In genomic region chr18:13366541-13366940, GRCh38 we compare ENCODE assay signal across 20 cellular contexts.
DNase-seq lines count a peak whose midpoint lies in the region; ATAC-seq and TF ChIP-seq lines count a peak whose summit lies in the region.
"Had no signal": no experiment of that assay in that cellular context is flagged by ENCODE, and none has a peak within 500 bp of the region (broad histone marks: within the 10 kb centered on the region; RNA-seq: fewer than 3 reads in every experiment).

No MANE protein-coding gene starts in this region.

- H3K27me3 ChIP-seq in DND-41 (ENCODE audit: insufficient read depth, low read length, poor library complexity): no peaks in the 10 kb centered on the region
- H3K27me3 ChIP-seq in mesendoderm (ENCODE audit: insufficient read depth, low read length, poor library complexity): no peaks in the 10 kb centered on the region

- H4K20me1 ChIP-seq in DND-41 (ENCODE audit: insufficient read depth, low read length): no peaks in the 10 kb centered on the region

- no peak overlapping the region for H2AK5ac ChIP-seq in mesendoderm (ENCODE audit: low read length)

- intact Hi-C loops in activated CD4-positive, alpha-beta memory T cell treated with anti-CD3 and anti-CD28 coated beads for 36 hours (cut with micrococcal nuclease): no loop called here

- H2BK120ac ChIP-seq in mesendoderm (ENCODE audit: low read depth, low read length): no peak overlapping the region

- no peaks in the 10 kb centered on the region for H3K9me3 ChIP-seq in DND-41 (ENCODE audit: insufficient read depth, low read length, severe bottlenecking)
- H3K9me3 ChIP-seq: Caco-2 had no signal

- H3K4me3 Mint-ChIP-seq in activated CD4-positive, alpha-beta memory T cell treated with anti-CD3 and anti-CD28 coated beads for 36 hours: no peak overlapping the region
- H3K4me3 Mint-ChIP-seq in activated CD4-positive, alpha-beta memory T cell treated with anti-CD3 and anti-CD28 coated beads, Interleukin-2, amount 10 ng/mL, durations not matched to agents 7 days and 5 days: no peak overlapping the region
- no peak overlapping the region for H3K4me3 Mint-ChIP-seq in activated T-helper 17 cell treated with anti-CD3 and anti-CD28 coated beads, Interleukin-2, amount 50 U/mL, for 72 hours

- no peak overlapping the region for H4K5ac ChIP-seq in mesendoderm (ENCODE audit: low read length)

- H3K79me1 ChIP-seq in mesendoderm (ENCODE audit: low read length): no peaks in the 10 kb centered on the region

- no peak for TF ChIP-seq CTCF in DND-41 (IDR thresholded peaks at IDR 0.05; ENCODE audit: borderline replicate concordance, extremely low read depth, low read length, poor library complexity, severe bottlenecking)

- H3K23ac ChIP-seq in mesendoderm (ENCODE audit: low read length): no peak overlapping the region

- CTCF ChIA-PET in activated CD4-positive, alpha-beta memory T cell treated with anti-CD3 and anti-CD28 coated beads for 36 hours (lab: Charles Lee): interaction anchor here (1.1 kb wide), 1 partner anchor 8 kb away, joined by 3 read pairs; no protein-coding TSS in a partner anchor
- CTCF ChIA-PET in activated CD4-positive, alpha-beta memory T cell treated with anti-CD3 and anti-CD28 coated beads, Interleukin-2, amount 10 ng/mL, durations not matched to agents 7 days and 5 days (lab: Charles Lee): no interaction called here

- ATAC-seq in DND-41 (ENCODE audit: insufficient read depth, low read depth) (0 out of 3 replicates have a peak, but pooled peaks have one; percentile 42), HG02970 (IDR thresholded peaks at IDR 0.05; ENCODE audit: low FRiP score, unreplicated experiment) (no peak), GM18511 (IDR thresholded peaks at IDR 0.05; ENCODE audit: unreplicated experiment) (no peak)
- ATAC-seq in activated T-helper 17 cell treated with anti-CD3 and anti-CD28 coated beads, Interleukin-2, amount 50 U/mL, for 72 hours (replicated peaks): no peak

- no peak overlapping the region for H3K27ac Mint-ChIP-seq in activated CD4-positive, alpha-beta memory T cell treated with anti-CD3 and anti-CD28 coated beads for 36 hours
- H3K27ac Mint-ChIP-seq in activated CD4-positive, alpha-beta memory T cell treated with anti-CD3 and anti-CD28 coated beads, Interleukin-2, amount 10 ng/mL, durations not matched to agents 7 days and 5 days: no peak overlapping the region
- peak overlapping the region; percentile 78 for H3K27ac Mint-ChIP-seq in activated T-helper 17 cell treated with anti-CD3 and anti-CD28 coated beads, Interleukin-2, amount 50 U/mL, for 72 hours
- H3K27ac Mint-ChIP-seq: CD4-positive, alpha-beta T cell had no signal

- H3K4me1 ChIP-seq in DND-41 (ENCODE audit: insufficient read depth, low read length) (peaks cover 2% of the 10 kb centered on the region; the same call in 1 of the 2 replicates), mesendoderm (ENCODE audit: control insufficient read depth, low read depth, low read length) (no peaks in the 10 kb centered on the region)
- H3K4me1 ChIP-seq: Caco-2 had no signal

- POLR2A ChIA-PET in activated CD4-positive, alpha-beta memory T cell treated with anti-CD3 and anti-CD28 coated beads for 36 hours (lab: Charles Lee): no interaction called here
- POLR2A ChIA-PET in activated CD4-positive, alpha-beta memory T cell treated with anti-CD3 and anti-CD28 coated beads, Interleukin-2, amount 10 ng/mL, durations not matched to agents 7 days and 5 days (lab: Charles Lee): interaction anchor here (0.6 kb wide), 1 partner anchor 155 kb away, joined by 3 read pairs; no protein-coding TSS in a partner anchor

- H3K9me3 Mint-ChIP-seq in activated CD4-positive, alpha-beta memory T cell treated with anti-CD3 and anti-CD28 coated beads for 36 hours: no peaks in the 10 kb centered on the region
- H3K9me3 Mint-ChIP-seq in activated CD4-positive, alpha-beta memory T cell treated with anti-CD3 and anti-CD28 coated beads, Interleukin-2, amount 10 ng/mL, durations not matched to agents 7 days and 5 days: no peaks in the 10 kb centered on the region
- no peaks in the 10 kb centered on the region for H3K9me3 Mint-ChIP-seq in activated T-helper 17 cell treated with anti-CD3 and anti-CD28 coated beads, Interleukin-2, amount 50 U/mL, for 72 hours
- H3K9me3 Mint-ChIP-seq: CD4-positive, alpha-beta T cell had no signal

- peaks cover 14% of the 10 kb centered on the region for H3K4me1 Mint-ChIP-seq in activated CD4-positive, alpha-beta memory T cell treated with anti-CD3 and anti-CD28 coated beads for 36 hours (ENCODE audit: low read depth)
- H3K4me1 Mint-ChIP-seq in activated CD4-positive, alpha-beta memory T cell treated with anti-CD3 and anti-CD28 coated beads, Interleukin-2, amount 10 ng/mL, durations not matched to agents 7 days and 5 days: peaks cover 14% of the 10 kb centered on the region
- H3K4me1 Mint-ChIP-seq in activated T-helper 17 cell treated with anti-CD3 and anti-CD28 coated beads, Interleukin-2, amount 50 U/mL, for 72 hours: peaks cover 16% of the 10 kb centered on the region

- H3K36me3 Mint-ChIP-seq in activated CD4-positive, alpha-beta memory T cell treated with anti-CD3 and anti-CD28 coated beads for 36 hours: no peaks in the 10 kb centered on the region
- H3K36me3 Mint-ChIP-seq in activated CD4-positive, alpha-beta memory T cell treated with anti-CD3 and anti-CD28 coated beads, Interleukin-2, amount 10 ng/mL, durations not matched to agents 7 days and 5 days (ENCODE audit: low read depth): no peaks in the 10 kb centered on the region
- H3K36me3 Mint-ChIP-seq in activated T-helper 17 cell treated with anti-CD3 and anti-CD28 coated beads, Interleukin-2, amount 50 U/mL, for 72 hours (ENCODE audit: low read depth): no peaks in the 10 kb centered on the region

- H3K4ac ChIP-seq in mesendoderm (ENCODE audit: low read depth, low read length): no peak overlapping the region

- H3K79me2 ChIP-seq in DND-41 (ENCODE audit: insufficient read depth, low read length): peaks cover 25% of the 10 kb centered on the region
- H3K79me2 ChIP-seq in mesendoderm (ENCODE audit: control insufficient read depth, insufficient read depth, low read length): no peaks in the 10 kb centered on the region

- no peaks in the 10 kb centered on the region for H3K27me3 Mint-ChIP-seq in activated CD4-positive, alpha-beta memory T cell treated with anti-CD3 and anti-CD28 coated beads for 36 hours
- H3K27me3 Mint-ChIP-seq in activated CD4-positive, alpha-beta memory T cell treated with anti-CD3 and anti-CD28 coated beads, Interleukin-2, amount 10 ng/mL, durations not matched to agents 7 days and 5 days: no peaks in the 10 kb centered on the region
- H3K27me3 Mint-ChIP-seq in activated T-helper 17 cell treated with anti-CD3 and anti-CD28 coated beads, Interleukin-2, amount 50 U/mL, for 72 hours: no peaks in the 10 kb centered on the region
- H3K27me3 Mint-ChIP-seq: CD4-positive, alpha-beta T cell had no signal

- H3K4me2 ChIP-seq in DND-41 (ENCODE audit: insufficient read depth, low read length) (no peak overlapping the region), mesendoderm (ENCODE audit: low read length) (no peak overlapping the region)
- H3K4me2 ChIP-seq: PC-9 had no signal

- H3K4me3 ChIP-seq in DND-41 (ENCODE audit: low read depth in 1 of 2, low read length in 2 of 2) (no peak overlapping the region), mesendoderm (ENCODE audit: low read length) (no peak overlapping the region)
- H3K4me3 ChIP-seq: PC-9 had no signal

- H3K56ac ChIP-seq in mesendoderm (ENCODE audit: low read length): no peak overlapping the region

- WGBS in mesendoderm (ENCODE audit: extremely low coverage, insufficient coverage, low lambda C conversion rate): no CpG with 5 or more reads among the region's 8 CpGs

- H3K36me3 ChIP-seq in DND-41 (ENCODE audit: insufficient read depth, low read length) (0 out of 2 replicates have a peak, but pooled peaks cover 3% of the 10 kb centered on the region), mesendoderm (ENCODE audit: control insufficient read depth, insufficient read depth, low read length) (no peaks in the 10 kb centered on the region)

- H3K18ac ChIP-seq in mesendoderm (ENCODE audit: low read length): no peak overlapping the region

- no peak overlapping the region for H2BK5ac ChIP-seq in mesendoderm (ENCODE audit: low read length)

- H3K9ac ChIP-seq in DND-41 (ENCODE audit: low read depth, low read length) (no peak overlapping the region), mesendoderm (ENCODE audit: low read length) (no peak overlapping the region)

- DNase-seq in activated CD4-positive, alpha-beta memory T cell treated with anti-CD3 and anti-CD28 coated beads for 36 hours: peak; percentile 8
- DNase-seq in activated CD4-positive, alpha-beta memory T cell treated with anti-CD3 and anti-CD28 coated beads, Interleukin-2, amount 10 ng/mL, durations not matched to agents 7 days and 5 days: no peak
- no peak for DNase-seq in DND-41
- DNase-seq in mesendoderm: no peak
- DNase-seq in stimulated activated CD4-positive, alpha-beta T cell treated with anti-CD3 and anti-CD28 coated beads, Interleukin-2, amount 100 ng/mL, for 48 hours: no peak
- DNase-seq: 8988T; Caco-2; CD4-positive, alpha-beta T cell; GOT3; IMR-90; Karpas-422; NCI-H1436; NCI-H2029 treated with DMSO at 0.1 percent for 48 hours; NCI-H2171; NCI-H526; PC-9 had no signal

- no peak overlapping the region for H3K27ac ChIP-seq in DND-41 (ENCODE audit: low read length)
- H3K27ac ChIP-seq in mesendoderm (ENCODE audit: low read depth, low read length): peak overlapping the region; percentile 9
- H3K27ac ChIP-seq: PC-9, RWPE1 had no signal

- no peak overlapping the region for H2BK15ac ChIP-seq in mesendoderm (replicated peaks; ENCODE audit: low read depth)

- no peak overlapping the region for H4K8ac ChIP-seq in mesendoderm (ENCODE audit: low read depth, low read length)

- no peak overlapping the region for H2AFZ ChIP-seq in DND-41 (ENCODE audit: low read depth, low read length)
- H2AFZ ChIP-seq: PC-9 had no signal
